In genomic region chr10:127275793-127276415, GRCh38 we compare ENCODE assay signal across 15 cellular contexts.
DNase-seq lines count a peak whose midpoint lies in the region; ATAC-seq and TF ChIP-seq lines count a peak whose summit lies in the region.
"Had no signal": no experiment of that assay in that cellular context is flagged by ENCODE, and none has a peak within 500 bp of the region (broad histone marks: within the 10 kb centered on the region; RNA-seq: fewer than 3 reads in every experiment).

No MANE protein-coding gene starts in this region.

- no peak for TF ChIP-seq CTCF in osteocyte (IDR thresholded peaks at IDR 0.05)
- TF ChIP-seq CTCF in prostate gland (IDR thresholded peaks at IDR 0.05) = no peak

- peaks cover 18% of the 10 kb centered on the region for H3K36me3 Mint-ChIP-seq in osteocyte (ENCODE audit: unreplicated experiment)

- H3K36me3 ChIP-seq in prostate gland = no peaks in the 10 kb centered on the region
- H3K36me3 ChIP-seq: SJCRH30 had no signal

- no peaks in the 10 kb centered on the region for H3K9me3 ChIP-seq in prostate gland
- H3K9me3 ChIP-seq: SJCRH30 had no signal

- peaks cover 17% of the 10 kb centered on the region for H3K4me1 Mint-ChIP-seq in osteocyte (ENCODE audit: unreplicated experiment)
- H3K4me1 Mint-ChIP-seq: CD4-positive, alpha-beta memory T cell; T-helper 17 cell had no signal

- no peak overlapping the region for H3K4me3 Mint-ChIP-seq in osteocyte (ENCODE audit: unreplicated experiment)
- H3K4me3 Mint-ChIP-seq: CD4-positive, alpha-beta memory T cell; T-helper 17 cell had no signal

- in situ Hi-C loops in Caki2 (cut with HindIII; ENCODE audit: low pct_unique_long_range_greater_than_20kb, low sequenced_read_pairs) = no loop called here

- no peak for ATAC-seq in GM21381 (IDR thresholded peaks at IDR 0.05; ENCODE audit: unreplicated experiment)
- ATAC-seq: PC-3, T-helper 17 cell had no signal

- H3K4me1 ChIP-seq in prostate gland (replicated peaks) = peaks cover 3% of the 10 kb centered on the region
- H3K4me1 ChIP-seq: SJCRH30 had no signal

- DNase-seq in Caki2 (ENCODE audit: low read depth) = peak; percentile 25
- peak; percentile 71 for DNase-seq in DMS79 treated with DMSO at 0.1 percent for 48 hours (lab: John Stamatoyannopoulos, UW)
- DNase-seq in NCI-H510A (lab: John Stamatoyannopoulos, UW) = peak; percentile 27
- DNase-seq in osteocyte (ENCODE audit: extremely low spot score, unreplicated experiment) = peak; percentile 60
- DNase-seq in prostate gland (ENCODE audit: low spot score) = no peak
- DNase-seq in mucosa of gallbladder (ENCODE audit: low spot score) = no peak
- DNase-seq: CD4-positive, alpha-beta memory T cell; H7; NCI-H1048; NCI-H1930; NCI-H226; PC-3; SJCRH30; T-helper 17 cell had no signal

- no peak overlapping the region for H3K27ac Mint-ChIP-seq in osteocyte (ENCODE audit: unreplicated experiment)
- H3K27ac Mint-ChIP-seq: CD4-positive, alpha-beta memory T cell; T-helper 17 cell had no signal

- no peaks in the 10 kb centered on the region for H3K27me3 Mint-ChIP-seq in osteocyte (ENCODE audit: unreplicated experiment)

- WGBS in prostate gland = 96% methylated on average over 10 of the region's 10 CpGs

- no peaks in the 10 kb centered on the region for H3K9me3 Mint-ChIP-seq in osteocyte (ENCODE audit: unreplicated experiment)

- H3K27me3 ChIP-seq in prostate gland (replicated peaks; ENCODE audit: insufficient read depth) = no peaks in the 10 kb centered on the region
- H3K27me3 ChIP-seq: SJCRH30 had no signal

- no peak for TF ChIP-seq POLR2A in prostate gland (IDR thresholded peaks at IDR 0.05)

- intact Hi-C loops in prostate gland (cut with DNase I) = no loop called here

- no peak overlapping the region for H3K27ac ChIP-seq in prostate gland
- H3K27ac ChIP-seq: SJCRH30 had no signal

- no peak overlapping the region for H3K4me3 ChIP-seq in prostate gland
- H3K4me3 ChIP-seq: SJCRH30 had no signal

Comparison
In these comparisons a context has a peak if more than half of its experiments do, and no peak if none do; other contexts are left out.
1. DNase-seq: peak in Caki2 (single experiment), DMS79 treated with DMSO at 0.1 percent for 48 hours (single experiment), NCI-H510A (single experiment) and osteocyte (single experiment); none in prostate gland (single experiment) and mucosa of gallbladder (single experiment).